In the genomic region with DNA sequence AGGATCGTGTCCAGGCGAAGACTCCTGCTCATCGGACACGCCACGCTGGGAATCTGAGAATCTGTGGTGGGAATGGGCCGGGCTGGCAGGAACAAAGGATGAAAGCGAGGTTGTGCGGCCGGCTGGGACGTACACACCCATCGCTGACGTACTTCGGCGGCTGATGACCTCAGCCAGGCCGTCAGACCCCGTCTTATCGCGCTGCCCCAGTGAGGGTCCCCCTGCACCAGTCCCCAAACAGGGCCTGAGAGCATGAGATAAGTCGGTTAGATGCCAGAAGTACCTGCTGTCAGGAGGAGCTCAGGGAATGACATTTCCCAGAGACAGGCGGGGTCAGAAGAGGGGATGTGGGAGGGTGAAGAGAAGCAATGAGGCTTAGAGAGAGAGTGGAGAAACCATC, we compare ENCODE assay signal across 30 cellular contexts. TPM values are rescaled to one million over a fixed set of nuclear protein-coding genes. Genes with fewer than 3 reads are reported as not detected.
A peak's percentile ranks its signal among the peaks of the same experiment; 100 is the strongest.
DNase-seq lines count a peak whose midpoint lies in the region; ATAC-seq, FAIRE-seq and TF ChIP-seq lines count a peak whose summit lies in the region.
"Had no signal": no experiment of that assay in that cellular context is flagged by ENCODE, and none has a peak within 500 bp of the region (broad histone marks: within the 10 kb centered on the region; RNA-seq: fewer than 3 reads in every experiment).

No MANE protein-coding gene starts in this region.

- H3K9me3 ChIP-seq in mammary epithelial cell (replicated peaks; ENCODE audit: insufficient read depth, low read length) (peaks cover 3% of the 10 kb centered on the region), esophagus squamous epithelium (no peaks in the 10 kb centered on the region), pancreas (no peaks in the 10 kb centered on the region)
- H3K9me3 ChIP-seq: ascending aorta, sigmoid colon had no signal

- H3K27me3 Mint-ChIP-seq in MCF 10A (ENCODE audit: insufficient read depth, unreplicated experiment) (peaks cover 24% of the 10 kb centered on the region), type B pancreatic cell (peaks cover 64% of the 10 kb centered on the region)

- no peaks in the 10 kb centered on the region for H3K36me3 ChIP-seq in mammary epithelial cell (ENCODE audit: insufficient read depth, low read length)
- H3K36me3 ChIP-seq in bronchial epithelial cell (ENCODE audit: control insufficient read depth, insufficient read depth, low read length), result no peaks in the 10 kb centered on the region
- no peaks in the 10 kb centered on the region for H3K36me3 ChIP-seq in esophagus squamous epithelium
- no peaks in the 10 kb centered on the region for H3K36me3 ChIP-seq in pancreas
- H3K36me3 ChIP-seq: ascending aorta, sigmoid colon, SJSA1 had no signal

- H3K79me2 ChIP-seq in mammary epithelial cell (ENCODE audit: insufficient read depth, low read length), result no peaks in the 10 kb centered on the region

- H3K27me3 ChIP-seq in mammary epithelial cell (ENCODE audit: insufficient read depth, low read length), result no peaks in the 10 kb centered on the region
- H3K27me3 ChIP-seq in bronchial epithelial cell (ENCODE audit: control insufficient read depth, insufficient read depth, low read length), result no peaks in the 10 kb centered on the region
- peaks cover 0 to 71% (median 0%) of the 10 kb centered on the region in 4 donors for H3K27me3 ChIP-seq in esophagus squamous epithelium
- H3K27me3 ChIP-seq in pancreas, result peaks cover 0 to 5% (median 0%) of the 10 kb centered on the region in 4 donors
- H3K27me3 ChIP-seq: ascending aorta had no signal

- H3K36me3 Mint-ChIP-seq in MCF 10A (ENCODE audit: insufficient read depth, unreplicated experiment), result peaks cover 7% of the 10 kb centered on the region
- no peaks in the 10 kb centered on the region for H3K36me3 Mint-ChIP-seq in type B pancreatic cell
- H3K36me3 Mint-ChIP-seq: activated naive CD4-positive, alpha-beta T cell treated with anti-CD3 and anti-CD28 coated beads, Interleukin-2, amount 50 U/mL, for 24 hours; memory B cell; stimulated activated memory B cell treated with anti-CD40 and anti-IgM and Interleukin-4, amounts not matched to agents 10 μg/mL and 1 μg/mL and 100 μg/mL, for 72 hours had no signal

- WGBS in mammary epithelial cell (ENCODE audit: low coverage, missing lambda C conversion rate), result 29% methylated on average over 14 of the region's 20 CpGs
- 41 to 47% methylated on average over 9 to 20 of the region's 20 CpGs for WGBS in esophagus squamous epithelium, 2 donors
- WGBS in pancreas, 2 donors, result 43 to 45% methylated on average over 20 of the region's 20 CpGs

- peak; percentile 60 for DNase-seq in mammary epithelial cell
- DNase-seq in MCF 10A (ENCODE audit: unreplicated experiment), result no peak
- DNase-seq in bronchial epithelial cell (ENCODE audit: low read depth), result peak; percentile 48
- peak; percentile 47 for DNase-seq in left cardiac atrium
- no peak for DNase-seq in type B pancreatic cell (ENCODE audit: extremely low spot score, unreplicated experiment)
- DNase-seq in esophagus squamous epithelium (lab: John Stamatoyannopoulos, UW), result no peak
- DNase-seq in pancreas, result no peak
- DNase-seq: activated CD4-positive, alpha-beta T cell treated with anti-CD3 and anti-CD28 coated beads, Interleukin-2, amount 50 U/mL, for 48 hours; CD4-positive, alpha-beta T cell; DMS 273 treated with DMSO at 0.1 percent for 48 hours; foreskin fibroblast; NCI-H1105 treated with DMSO at 0.1 percent for 48 hours; NCI-H1930; NCI-H2227 treated with DMSO at 0.1 percent for 48 hours; NCI-H526 treated with DMSO at 0.1 percent for 48 hours; sigmoid colon; stimulated activated CD4-positive, alpha-beta T cell treated with anti-CD3 and anti-CD28 coated beads, Interleukin-4, amount 100 ng/mL, for 4 hours; T-helper 1 cell had no signal

- CTCF ChIA-PET in mammary epithelial cell (lab: Charles Lee; ENCODE audit: low non-redundant PET), result no interaction called here
- CTCF ChIA-PET in MCF 10A (lab: Yijun Ruan, JAX), result interaction anchor here (2.9 kb wide), 1 partner anchor 25 kb away, joined by 16 read pairs; a partner anchor contains a TSS

- no TSS peak for BruUV-seq in mammary epithelial cell (replicated peaks; lab: Mats Ljungman, UMichigan)
- BruUV-seq in MCF 10A (replicated peaks; lab: Mats Ljungman, UMichigan), result no TSS peak

- in situ Hi-C loops in mammary epithelial cell (cut with MboI; ENCODE audit: low sequenced_read_pairs in 2 of 2), result no loop called here

- intact Hi-C loops in mammary epithelial cell (cut with micrococcal nuclease) (no loop called here), MCF 10A (cut with micrococcal nuclease) (no loop called here), left cardiac atrium (cut with DNase I) (no loop called here), esophagus squamous epithelium (cut with DNase I) (no loop called here), pancreas (cut with DNase I) (no loop called here)

- H2AFZ ChIP-seq in mammary epithelial cell (ENCODE audit: low read depth, low read length), result peak overlapping the region; percentile 73

- H3K4me1 Mint-ChIP-seq in MCF 10A (ENCODE audit: insufficient read depth, unreplicated experiment), result peaks cover 21% of the 10 kb centered on the region
- peaks cover 14% of the 10 kb centered on the region for H3K4me1 Mint-ChIP-seq in type B pancreatic cell (ENCODE audit: unreplicated experiment)
- H3K4me1 Mint-ChIP-seq: memory B cell had no signal

- TF ChIP-seq POLR2A in esophagus squamous epithelium (IDR thresholded peaks at IDR 0.05), result no peak

- POLR2A ChIA-PET in MCF 10A (lab: Yijun Ruan, JAX), result no interaction called here

- H3K4me3 ChIP-seq in mammary epithelial cell (replicated peaks in 1 of 3; ENCODE audit: insufficient read depth in 1 of 3, low read depth in 2 of 3, low read length in 3 of 3) (no peak overlapping the region), bronchial epithelial cell (ENCODE audit: low read depth, low read length) (no peak overlapping the region), esophagus squamous epithelium (no peak overlapping the region), pancreas (no peak overlapping the region)
- H3K4me3 ChIP-seq: ascending aorta, sigmoid colon, SJSA1 had no signal

- H3K4me1 ChIP-seq in mammary epithelial cell (ENCODE audit: insufficient read depth, low read length) (peaks cover 37% of the 10 kb centered on the region), esophagus squamous epithelium (peaks cover 6 to 31% (median 14%) of the 10 kb centered on the region in 3 donors), pancreas (no peaks in the 10 kb centered on the region)
- H3K4me1 ChIP-seq: sigmoid colon had no signal

- dilution Hi-C loops in mammary epithelial cell (cut with HindIII; ENCODE audit: low sequenced_read_pairs), result no loop called here

- no peak overlapping the region for H3K9ac ChIP-seq in mammary epithelial cell (ENCODE audit: insufficient read depth, low read length)

- TF ChIP-seq CTCF in mammary epithelial cell (conservative IDR thresholded peaks at IDR 0.05 in 1 of 2, IDR thresholded peaks at IDR 0.05 in 1 of 2; ENCODE audit: extremely low read depth in 1 of 2, insufficient read depth in 1 of 2, low read depth in 1 of 2, low read length in 2 of 2) (no peak), MCF 10A (IDR thresholded peaks at IDR 0.05; ENCODE audit: unreplicated experiment) (no peak), bronchial epithelial cell (IDR thresholded peaks at IDR 0.05; ENCODE audit: insufficient read depth, low read length, severe bottlenecking) (no peak), type B pancreatic cell (conservative IDR thresholded peaks at IDR 0.05) (no peak), esophagus squamous epithelium (IDR thresholded peaks at IDR 0.05) (no peak), pancreas (IDR thresholded peaks at IDR 0.05) (no peak)

- H3K27ac Mint-ChIP-seq in MCF 10A (ENCODE audit: low read depth, unreplicated experiment) (no peak overlapping the region), type B pancreatic cell (peak overlapping the region; percentile 72)
- H3K27ac Mint-ChIP-seq: activated naive CD4-positive, alpha-beta T cell treated with anti-CD3 and anti-CD28 coated beads, Interleukin-2, amount 50 U/mL, for 24 hours; activated T-helper 17 cell treated with anti-CD3 and anti-CD28 coated beads, Interleukin-2, amount 50 U/mL, for 72 hours; CD4-positive, alpha-beta T cell; memory B cell; progenitor cell of endocrine pancreas; stimulated activated memory B cell treated with anti-CD40 and anti-IgM and Interleukin-4, amounts not matched to agents 10 μg/mL and 1 μg/mL and 100 μg/mL, for 72 hours had no signal

- H3K9me3 Mint-ChIP-seq in MCF 10A (ENCODE audit: unreplicated experiment) (no peaks in the 10 kb centered on the region), type B pancreatic cell (peaks cover 4% of the 10 kb centered on the region)
- H3K9me3 Mint-ChIP-seq: activated naive CD4-positive, alpha-beta T cell treated with anti-CD3 and anti-CD28 coated beads, Interleukin-2, amount 50 U/mL, for 24 hours; activated T-helper 17 cell treated with anti-CD3 and anti-CD28 coated beads, Interleukin-2, amount 50 U/mL, for 72 hours; CD4-positive, alpha-beta T cell; memory B cell; stimulated activated memory B cell treated with anti-CD40 and anti-IgM and Interleukin-4, amounts not matched to agents 10 μg/mL and 1 μg/mL and 100 μg/mL, for 72 hours had no signal

- H3K4me3 Mint-ChIP-seq in MCF 10A (ENCODE audit: unreplicated experiment) (no peak overlapping the region), type B pancreatic cell (no peak overlapping the region)
- H3K4me3 Mint-ChIP-seq: activated naive CD4-positive, alpha-beta T cell treated with anti-CD3 and anti-CD28 coated beads, Interleukin-2, amount 50 U/mL, for 24 hours; activated T-helper 17 cell treated with anti-CD3 and anti-CD28 coated beads, Interleukin-2, amount 50 U/mL, for 72 hours; CD4-positive, alpha-beta T cell; memory B cell; stimulated activated memory B cell treated with anti-CD40 and anti-IgM and Interleukin-4, amounts not matched to agents 10 μg/mL and 1 μg/mL and 100 μg/mL, for 72 hours had no signal

- ATAC-seq in left cardiac atrium, result peak; percentile 23 to 60
- no peak for ATAC-seq in HG03175 (IDR thresholded peaks at IDR 0.05; ENCODE audit: unreplicated experiment)
- ATAC-seq in pancreas, result no peak
- ATAC-seq: activated T-helper 17 cell treated with anti-CD3 and anti-CD28 coated beads, Interleukin-2, amount 50 U/mL, for 72 hours; stimulated activated memory B cell treated with anti-CD40 and anti-IgM and Interleukin-4, amounts not matched to agents 10 μg/mL and 1 μg/mL and 100 μg/mL, for 72 hours had no signal

- FAIRE-seq in bronchial epithelial cell (lab: Jason Lieb, UNC), result peak; percentile 52
- FAIRE-seq in pancreas (lab: Jason Lieb, UNC), result no peak
- FAIRE-seq: endometrium, RCC 7860, TTC549 had no signal

- H3K4me2 ChIP-seq in mammary epithelial cell (ENCODE audit: insufficient read depth, low read depth, low read length), result no peak overlapping the region

- H3K27ac ChIP-seq in mammary epithelial cell (ENCODE audit: insufficient read depth, low read depth, low read length) (no peak overlapping the region), esophagus squamous epithelium (no peak overlapping the region), pancreas (no peak overlapping the region)
- H3K27ac ChIP-seq: ascending aorta, sigmoid colon, SJSA1 had no signal

- H4K20me1 ChIP-seq in mammary epithelial cell (ENCODE audit: insufficient read depth, low read length), result no peaks in the 10 kb centered on the region

RNA-seq across cellular contexts. Expression of a gene that starts 16.0 kb away (rescaled TPM):
- 10 to 100 TPM in 1 of 2 donors, 1 to 10 TPM in 1; 4.2 to 15.1 TPM for total RNA-seq in mammary epithelial cell
- 4.6 TPM for polyA plus RNA-seq in mammary epithelial cell
- 7.7 TPM for polyA minus RNA-seq in mammary epithelial cell
- total RNA-seq in MCF 10A (2022), result 1.2 and 1.5 TPM in 2 replicates
- 0.79 and 2.4 TPM in 2 replicates for total RNA-seq in bronchial epithelial cell
- under 1 TPM; 0.24 to 0.50 TPM for total RNA-seq in left cardiac atrium
- total RNA-seq in type B pancreatic cell (ENCODE audit: low replicate concordance), result 19.3 and 75.1 TPM in 2 replicates
- 1 to 10 TPM; 1.1 to 6.4 (median 3.8) TPM for total RNA-seq in esophagus squamous epithelium
- under 1 TPM; 0.12 to 0.56 (median 0.22) TPM for total RNA-seq in pancreas
- polyA plus RNA-seq in pancreas, result under 1 TPM; 0.16 to 0.27 TPM
- total RNA-seq: SJSA1 had no signal

RNA-seq across cellular contexts. Expression of a gene that starts 25.9 kb away (rescaled TPM):
- total RNA-seq in mammary epithelial cell (10 to 100 TPM; 29.0 to 36.3 TPM), MCF 10A (2022) (15.7 and 16.2 TPM in 2 replicates), bronchial epithelial cell (23.7 and 28.2 TPM in 2 replicates), left cardiac atrium (10 to 100 TPM; 32.2 to 33.6 TPM), type B pancreatic cell (ENCODE audit: low replicate concordance) (34.9 and 45.2 TPM in 2 replicates), esophagus squamous epithelium (10 to 100 TPM; 13.9 to 24.8 (median 17.8) TPM), pancreas (10 to 100 TPM; 12.6 to 24.3 (median 19.0) TPM)
- polyA plus RNA-seq in mammary epithelial cell (25.2 TPM), pancreas (10 to 100 TPM; 50.4 to 56.1 TPM)
- polyA minus RNA-seq in mammary epithelial cell, result 22.3 TPM

RNA-seq across cellular contexts. Expression of a gene that starts 29.1 kb away (rescaled TPM):
- total RNA-seq in mammary epithelial cell (10 to 100 TPM in 1 of 2 donors, 1 to 10 TPM in 1; 1.5 to 14.9 TPM), MCF 10A (2022) (11.9 and 15.1 TPM in 2 replicates), bronchial epithelial cell (1.1 and 1.7 TPM in 2 replicates), left cardiac atrium (10 to 100 TPM; 12.6 to 14.1 TPM), type B pancreatic cell (ENCODE audit: low replicate concordance) (16.9 and 22.0 TPM in 2 replicates), esophagus squamous epithelium (1 to 10 TPM; 4.0 to 9.9 (median 9.2) TPM), pancreas (1 to 10 TPM; 5.2 to 8.8 (median 6.9) TPM)
- polyA plus RNA-seq in mammary epithelial cell (3.9 TPM), pancreas (1 to 10 TPM; 5.5 to 8.5 TPM)
- 2.3 TPM for polyA minus RNA-seq in mammary epithelial cell

RNA-seq across cellular contexts. Expression of a gene that starts 35.5 kb away (rescaled TPM):
- total RNA-seq in mammary epithelial cell (under 1 TPM in 1 of 2 donors, not detected in 1; 0.54 TPM), MCF 10A (2022) (1.2 and 1.4 TPM in 2 replicates), bronchial epithelial cell (not detected in 2 replicates), left cardiac atrium (not detected), type B pancreatic cell (ENCODE audit: low replicate concordance) (0.64 and 2.8 TPM in 2 replicates), esophagus squamous epithelium (under 1 TPM in 1 of 4 donors, not detected in 3; 0.18 TPM), pancreas (under 1 TPM; 0.14 to 0.66 (median 0.38) TPM)
- polyA plus RNA-seq in mammary epithelial cell (0.28 TPM), pancreas (1 to 10 TPM in 1 of 2 donors, under 1 TPM in 1; 0.73 to 1.8 TPM)
- polyA minus RNA-seq in mammary epithelial cell, result not detected
- total RNA-seq: ascending aorta, SJSA1, urinary bladder had no signal

RNA-seq across cellular contexts. Expression of a gene that starts 35.6 kb away (rescaled TPM):
- 10 to 100 TPM; 18.2 to 39.4 TPM for total RNA-seq in mammary epithelial cell
- polyA plus RNA-seq in mammary epithelial cell, result 53.5 TPM
- 34.4 TPM for polyA minus RNA-seq in mammary epithelial cell
- total RNA-seq in MCF 10A (2022), result 43.2 and 49.3 TPM in 2 replicates
- 9.6 and 14.0 TPM in 2 replicates for total RNA-seq in bronchial epithelial cell
- 10 to 100 TPM; 33.9 to 38.8 TPM for total RNA-seq in left cardiac atrium
- total RNA-seq in type B pancreatic cell (ENCODE audit: low replicate concordance), result 37.7 and 49.4 TPM in 2 replicates
- 10 to 100 TPM; 23.2 to 36.6 (median 30.0) TPM for total RNA-seq in esophagus squamous epithelium
- 10 to 100 TPM; 16.8 to 35.2 (median 25.1) TPM for total RNA-seq in pancreas
- 10 to 100 TPM; 18.3 to 23.2 TPM for polyA plus RNA-seq in pancreas

Comparison
In these comparisons a context has a peak if more than half of its experiments do, and no peak if none do; other contexts are left out.
1. DNase-seq: peak in mammary epithelial cell (single experiment), bronchial epithelial cell (single experiment) and left cardiac atrium (single experiment); none in MCF 10A (single experiment), type B pancreatic cell (single experiment), esophagus squamous epithelium (single experiment) and pancreas (0 of 6).
2. ATAC-seq: peak in left cardiac atrium (2 of 2); none in HG03175 (single experiment) and pancreas (0 of 4).